ENCODE assay signal across 20 cellular contexts in genomic region chr22:20484948-20485683, GRCh38.
"Had no signal": no experiment of that assay in that cellular context is flagged by ENCODE, and none has a peak within 500 bp of the region (broad histone marks: within the 10 kb centered on the region; RNA-seq: fewer than 3 reads in every experiment).

No MANE protein-coding gene starts in this region.

- DNase-seq: KBM-7, MV-4-11, NCI-H1048, NCI-H1105, NCI-H1417 treated with DMSO at 0.1 percent for 48 hours, NCI-H146, NCI-H1694 treated with DMSO at 0.1 percent for 48 hours, NCI-H2029, NCI-H2081 treated with DMSO at 0.1 percent for 48 hours, NCI-H2171, NCI-H226, NCI-H446, NCI-H510A, NCI-H524 treated with DMSO at 0.1 percent for 48 hours, NCI-H69, NCI-H774, RPMI8226, SHP77, SK-N-SH had no signal

- H3K4me3 Mint-ChIP-seq: IgD-negative memory B cell had no signal

- H3K27me3 Mint-ChIP-seq: IgD-negative memory B cell had no signal

- H3K9me3 Mint-ChIP-seq: IgD-negative memory B cell had no signal
